ENCODE assay signal across 11 cellular contexts in the genomic region with DNA sequence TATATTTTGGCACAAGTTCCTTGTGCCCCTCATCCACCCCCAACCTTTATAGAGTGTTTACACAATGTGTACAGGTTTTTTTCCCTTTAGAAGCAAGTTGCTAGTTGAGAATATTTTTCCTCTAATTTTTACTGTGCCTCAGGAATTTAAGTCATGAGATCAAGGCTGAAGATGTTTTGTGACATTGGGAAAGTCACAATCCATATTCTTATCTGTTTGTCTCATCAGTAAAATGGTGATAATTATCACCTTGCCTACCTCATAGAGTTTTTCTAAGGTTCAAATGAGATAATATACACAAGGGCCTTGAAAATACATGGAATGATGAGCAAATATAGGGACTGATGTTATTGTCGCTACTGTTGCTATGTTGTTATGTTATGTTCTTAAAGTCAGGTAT.
"Had no signal": no experiment of that assay in that cellular context is flagged by ENCODE, and none has a peak within 500 bp of the region (broad histone marks: within the 10 kb centered on the region; RNA-seq: fewer than 3 reads in every experiment).

No MANE protein-coding gene starts in this region.

- H3K36me3 ChIP-seq: HAP-1 had no signal

- DNase-seq: GM23248, GOT3, H7, H9, HCEC 1CT, HFFc6 had no signal

- H3K27ac Mint-ChIP-seq: GM23338, H9, HFFc6 had no signal

- H3K4me1 ChIP-seq: HAP-1 had no signal

- H3K27ac ChIP-seq: GM23248 had no signal

- H3K9ac ChIP-seq: GM23248 had no signal

- H3K4me2 ChIP-seq: GM23338 had no signal

- H2AFZ ChIP-seq: GM23248, GM23338 had no signal

- H3K4me3 Mint-ChIP-seq: GM23338, H9, HFFc6 had no signal

- H3K4me3 ChIP-seq: GM23248, GM23338, HAP-1 had no signal

- H3K9me3 Mint-ChIP-seq: HFFc6 had no signal

- H3K4me1 Mint-ChIP-seq: GM23338 had no signal

- H3K9me3 ChIP-seq: HAP-1 had no signal

- ATAC-seq: GM23338, HCT116 had no signal

- FAIRE-seq: H1, H54 had no signal
